19 cellular contexts compared by ENCODE assay signal in genomic region chr16:82167670-82168069, GRCh38.
"Had no signal": no experiment of that assay in that cellular context is flagged by ENCODE, and none has a peak within 500 bp of the region (broad histone marks: within the 10 kb centered on the region; RNA-seq: fewer than 3 reads in every experiment).

No MANE protein-coding gene starts in this region.

- DNase-seq: activated CD4-positive, alpha-beta T cell treated with anti-CD3 and anti-CD28 coated beads, Interleukin-2, amount 10 ng/mL, durations not matched to agents 7 days and 5 days; activated CD4-positive, CD25-positive, alpha-beta regulatory T cell treated with anti-CD3 and anti-CD28 coated beads, Interleukin-2, amount 50 U/mL, for 72 hours; activated CD8-positive, alpha-beta memory T cell treated with anti-CD3 and anti-CD28 coated beads, Interleukin-2, amount 10 ng/mL, durations not matched to agents 7 days and 5 days; activated CD8-positive, alpha-beta T cell treated with anti-CD3 and anti-CD28 coated beads for 36 hours; activated T-cell treated with anti-CD3 and anti-CD28 coated beads for 4 hours; left colon; mesenchymal stem cell; small intestine; stimulated activated CD4-positive, alpha-beta T cell treated with anti-CD3 and anti-CD28 coated beads, Interleukin-15, amount 100 ng/mL, for 24 hours; stomach; WERI-Rb-1 had no signal

- FAIRE-seq: endometrium, keratinocyte, small intestine, urothelium cell line had no signal

- H3K27ac ChIP-seq: stomach, suprapubic skin, tibial nerve, WERI-Rb-1 had no signal

- H3K9me3 ChIP-seq: stomach, suprapubic skin, tibial nerve had no signal

- ATAC-seq: activated CD8-positive, alpha-beta memory T cell treated with anti-CD3 and anti-CD28 coated beads, Interleukin-2, amount 10 ng/mL, durations not matched to agents 7 days and 5 days; activated CD8-positive, alpha-beta T cell treated with anti-CD3 and anti-CD28 coated beads for 36 hours; left colon; sciatic nerve; stimulated activated memory B cell treated with anti-CD40 and anti-IgM and Interleukin-4, amounts not matched to agents 10 μg/mL and 1 μg/mL and 100 μg/mL, for 72 hours had no signal

- H3K27me3 ChIP-seq: tibial nerve had no signal

- H3K4me3 Mint-ChIP-seq: activated CD8-positive, alpha-beta memory T cell treated with anti-CD3 and anti-CD28 coated beads, Interleukin-2, amount 10 ng/mL, durations not matched to agents 7 days and 5 days; activated CD8-positive, alpha-beta T cell treated with anti-CD3 and anti-CD28 coated beads for 36 hours; stimulated activated memory B cell treated with anti-CD40 and anti-IgM and Interleukin-4, amounts not matched to agents 10 μg/mL and 1 μg/mL and 100 μg/mL, for 72 hours had no signal

- H3K4me3 ChIP-seq: suprapubic skin, tibial nerve had no signal

- H3K27ac Mint-ChIP-seq: activated CD4-positive, alpha-beta T cell treated with anti-CD3 and anti-CD28 coated beads, Interleukin-2, amount 10 ng/mL, durations not matched to agents 7 days and 5 days; activated CD8-positive, alpha-beta memory T cell treated with anti-CD3 and anti-CD28 coated beads, Interleukin-2, amount 10 ng/mL, durations not matched to agents 7 days and 5 days; activated CD8-positive, alpha-beta T cell treated with anti-CD3 and anti-CD28 coated beads for 36 hours; stimulated activated memory B cell treated with anti-CD40 and anti-IgM and Interleukin-4, amounts not matched to agents 10 μg/mL and 1 μg/mL and 100 μg/mL, for 72 hours; T-helper 2 cell treated with Interferon-gamma antibody and Interleukin-4, amounts not matched to agents 5 μg/mL and 100 μg/mL, for 36 hours had no signal
